In the genomic region with DNA sequence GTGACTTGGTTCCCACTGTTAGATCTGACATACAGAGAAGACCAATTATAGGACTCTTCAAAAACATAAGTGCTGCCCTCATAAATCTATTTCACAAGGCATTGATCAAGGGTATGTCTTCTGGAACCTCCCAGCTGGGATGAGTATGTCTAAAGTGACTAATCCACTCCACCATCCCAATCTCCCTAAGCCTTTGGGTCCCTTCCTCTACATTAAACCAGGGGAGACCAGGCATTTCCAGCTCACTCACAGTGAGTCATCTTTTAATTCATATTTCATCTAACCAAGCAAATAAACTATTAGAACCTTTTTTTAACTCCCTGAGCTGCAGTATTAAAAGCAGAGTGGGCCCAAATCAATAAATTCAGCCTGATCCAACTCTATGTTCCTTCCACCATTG, we compare ENCODE assay signal across 3 cellular contexts. TPM values are rescaled to one million over a fixed set of nuclear protein-coding genes. Genes with fewer than 3 reads are reported as not detected.
"Had no signal": no experiment of that assay in that cellular context is flagged by ENCODE, and none has a peak within 500 bp of the region (broad histone marks: within the 10 kb centered on the region; RNA-seq: fewer than 3 reads in every experiment).

No MANE protein-coding gene starts in this region.

RNA-seq across cellular contexts. Expression of a gene that starts 11.7 kb away (rescaled TPM):
- total RNA-seq: OCI-LY7; SJCRH30; T-helper 1 cell treated with Interleukin-12 subunit alpha and Interleukin-12 subunit beta and Interleukin-4 antibody, amounts not matched to agents 30 ng/mL and 1 ng/mL, for 36 hours had no signal
